ENCODE assay signal across 8 cellular contexts in genomic region chr9:94681508-94681907, GRCh38. TPM values are rescaled to one million over a fixed set of nuclear protein-coding genes. Genes with fewer than 3 reads are reported as not detected.
DNase-seq lines count a peak whose midpoint lies in the region; ATAC-seq, FAIRE-seq and TF ChIP-seq lines count a peak whose summit lies in the region.

No MANE protein-coding gene starts in this region.

- peak; percentile 81 for TF ChIP-seq CTCF in A673 (conservative IDR thresholded peaks at IDR 0.05; ENCODE audit: low read depth, low read length)
- peak; percentile 67 to 78 (median 76) for TF ChIP-seq CTCF in ascending aorta (IDR thresholded peaks at IDR 0.05)

- 10% methylated on average over 7 of the region's 7 CpGs for WGBS in right cardiac atrium

- H3K9me3 ChIP-seq in A673 (ENCODE audit: low read depth, low read length, poor library complexity, severe bottlenecking) = no peaks in the 10 kb centered on the region
- H3K9me3 ChIP-seq in ascending aorta = no peaks in the 10 kb centered on the region
- H3K9me3 ChIP-seq in right cardiac atrium (ENCODE audit: control insufficient read depth, low read length) = no peaks in the 10 kb centered on the region

- H3K27me3 ChIP-seq in A673 (replicated peaks; ENCODE audit: insufficient read depth, low read depth, low read length, poor library complexity) (no peaks in the 10 kb centered on the region), ascending aorta (no peaks in the 10 kb centered on the region), right cardiac atrium (ENCODE audit: control insufficient read depth, insufficient read depth) (no peaks in the 10 kb centered on the region)

- ATAC-seq in right cardiac atrium (peak; percentile 96 to 97), GM21786 (IDR thresholded peaks at IDR 0.05; ENCODE audit: unreplicated experiment) (no peak)

- FAIRE-seq in GM18507 (lab: Jason Lieb, UNC) = peak; percentile 49

- H3K27ac Mint-ChIP-seq in T-helper 2 cell treated with Interferon-gamma antibody and Interleukin-4, amounts not matched to agents 5 μg/mL and 100 μg/mL, for 36 hours = no peak overlapping the region

- peaks cover 2% of the 10 kb centered on the region for H3K4me1 Mint-ChIP-seq in T-helper 2 cell treated with Interferon-gamma antibody and Interleukin-4, amounts not matched to agents 5 μg/mL and 100 μg/mL, for 36 hours (ENCODE audit: low read depth)

- intact Hi-C loops in A673 (cut with micrococcal nuclease; ENCODE audit: unreplicated experiment) = loop anchor here (1.0 to 10.0 kb wide), 4 partner anchors 101 to 583 kb away; no protein-coding TSS in a partner anchor
- intact Hi-C loops in ascending aorta (cut with DNase I) = loop anchor here (1.0 to 10.0 kb wide), 5 partner anchors 46 to 450 kb away; partner anchors contain the start of gene AOPEP
- intact Hi-C loops in right cardiac atrium (cut with DNase I) = loop anchor here in 3 of 4 donors (2.0 to 10.0 kb wide), 3 partner anchors 83 to 449 kb away; no protein-coding TSS in a partner anchor

- POLR2A ChIA-PET in A673 (lab: Charles Lee; ENCODE audit: low non-redundant PET) = no interaction called here

- CTCF ChIA-PET in A673 (lab: Charles Lee) = interaction anchor here (0.6 to 2.6 kb wide), 8 partner anchors 13 to 1636 kb away, joined by 3 to 28 read pairs (median 5); no protein-coding TSS in a partner anchor

- H3K4me3 ChIP-seq in A673 (ENCODE audit: low read depth, low read length, poor library complexity, severe bottlenecking) (no peak overlapping the region), ascending aorta (no peak overlapping the region), right cardiac atrium (ENCODE audit: low read length) (no peak overlapping the region)

- H3K4me3 Mint-ChIP-seq in T-helper 2 cell treated with Interferon-gamma antibody and Interleukin-4, amounts not matched to agents 5 μg/mL and 100 μg/mL, for 36 hours = no peak overlapping the region

- H3K36me3 ChIP-seq in A673 (ENCODE audit: insufficient read depth, low read length, poor library complexity, severe bottlenecking) (no peaks in the 10 kb centered on the region), ascending aorta (no peaks in the 10 kb centered on the region)

- no peaks in the 10 kb centered on the region for H3K36me3 Mint-ChIP-seq in T-helper 2 cell treated with Interferon-gamma antibody and Interleukin-4, amounts not matched to agents 5 μg/mL and 100 μg/mL, for 36 hours (ENCODE audit: low read depth)

- peaks cover 53% of the 10 kb centered on the region for H3K27me3 Mint-ChIP-seq in T-helper 2 cell treated with Interferon-gamma antibody and Interleukin-4, amounts not matched to agents 5 μg/mL and 100 μg/mL, for 36 hours (ENCODE audit: low read depth)

- BruUV-seq in A673 (replicated peaks; lab: Mats Ljungman, UMichigan) = no TSS peak

- DNase-seq in A673 (ENCODE audit: low spot score) = peak; percentile 77
- DNase-seq in GM18507 (ENCODE audit: extremely low spot score, insufficient read length, low read depth) = peak; percentile 17
- peak; percentile 67 for DNase-seq in NCI-H1092 treated with DMSO at 0.1 percent for 48 hours (lab: John Stamatoyannopoulos, UW)
- DNase-seq in T-helper 2 cell treated with Interferon-gamma antibody and Interleukin-4, amounts not matched to agents 5 μg/mL and 100 μg/mL, for 36 hours (ENCODE audit: low spot score) = peak; percentile 27
- DNase-seq in ascending aorta (ENCODE audit: low spot score in 2 of 2) = peak in 1 of 2 donors; percentile 90
- peak; percentile 85 to 91 (median 88) for DNase-seq in right cardiac atrium
- DNase-seq in renal cortical epithelial cell (ENCODE audit: low read depth) = peak; percentile 71

- H3K4me1 ChIP-seq in A673 (ENCODE audit: insufficient read depth, low read length, poor library complexity, severe bottlenecking) = no peaks in the 10 kb centered on the region
- H3K4me1 ChIP-seq in ascending aorta = peaks cover 0 to 12% of the 10 kb centered on the region in 2 donors
- no peaks in the 10 kb centered on the region for H3K4me1 ChIP-seq in right cardiac atrium (ENCODE audit: control insufficient read depth, insufficient read depth, low read length)

- H3K27ac ChIP-seq in A673 (ENCODE audit: low read depth, low read length, poor library complexity, severe bottlenecking) (no peak overlapping the region), ascending aorta (peak overlapping the region; percentile 27 to 47), right cardiac atrium (ENCODE audit: low read length) (no peak overlapping the region)

- no peaks in the 10 kb centered on the region for H3K9me3 Mint-ChIP-seq in T-helper 2 cell treated with Interferon-gamma antibody and Interleukin-4, amounts not matched to agents 5 μg/mL and 100 μg/mL, for 36 hours

RNA-seq across cellular contexts. Expression of gene FBP1, which starts 42.2 kb away (rescaled TPM):
- total RNA-seq in A673 (2021) = not detected in 2 replicates
- 4.8 TPM for total RNA-seq in ascending aorta
- total RNA-seq in right cardiac atrium = 1 to 10 TPM; 2.4 to 3.8 (median 3.0) TPM
- 1.9 TPM for polyA plus RNA-seq in right cardiac atrium
- 0.10 and 2.3 TPM in 2 replicates for total RNA-seq in renal cortical epithelial cell

RNA-seq across cellular contexts. Expression of gene AOPEP, which starts 45.0 kb away (rescaled TPM):
- 17.5 and 18.4 TPM in 2 replicates for total RNA-seq in A673 (2021)
- 333 TPM for total RNA-seq in ascending aorta
- total RNA-seq in right cardiac atrium = 100 to 1,000 TPM; 124 to 170 (median 146) TPM
- 159 TPM for polyA plus RNA-seq in right cardiac atrium
- total RNA-seq in renal cortical epithelial cell = 66.3 and 133 TPM in 2 replicates

Comparison
In these comparisons a context has a peak if more than half of its experiments do, and no peak if none do; other contexts are left out.
1. H3K27ac ChIP-seq: peak in ascending aorta (2 of 2); none in A673 (single experiment) and right cardiac atrium (single experiment).